18 cellular contexts compared by ENCODE assay signal in the genomic region with DNA sequence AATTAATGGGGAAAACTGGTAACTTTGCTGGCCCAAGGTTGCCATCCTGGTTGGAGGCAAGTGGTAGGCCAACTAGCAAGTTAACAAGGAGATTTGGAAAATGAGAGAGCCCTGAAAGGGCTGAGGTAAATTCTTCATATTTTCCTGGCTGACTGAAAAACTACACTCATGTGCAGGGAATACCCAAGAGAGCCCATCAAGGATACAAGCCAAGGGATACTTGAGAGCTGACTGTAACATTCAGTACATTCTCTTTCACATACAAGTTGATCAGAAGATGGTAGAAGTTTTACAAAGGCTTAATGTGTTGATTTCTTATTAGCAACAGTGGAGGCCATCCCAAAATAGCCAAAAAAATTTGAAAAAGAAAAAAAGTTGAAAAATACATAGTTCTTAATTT. TPM values are rescaled to one million over a fixed set of nuclear protein-coding genes. Genes with fewer than 3 reads are reported as not detected.
DNase-seq lines count a peak whose midpoint lies in the region; ATAC-seq and TF ChIP-seq lines count a peak whose summit lies in the region.
"Had no signal": no experiment of that assay in that cellular context is flagged by ENCODE, and none has a peak within 500 bp of the region (broad histone marks: within the 10 kb centered on the region; RNA-seq: fewer than 3 reads in every experiment).

No MANE protein-coding gene starts in this region.

- H3K4me3 Mint-ChIP-seq in activated T-cell treated with anti-CD3 and anti-CD28 coated beads, Interleukin-2, amount 50 U/mL, for 72 hours: no peak overlapping the region
- H3K4me3 Mint-ChIP-seq: CD4-positive, alpha-beta memory T cell; HFFc6 had no signal

- TF ChIP-seq CTCF in AG10803 (conservative IDR thresholded peaks at IDR 0.05; ENCODE audit: low read length): no peak
- TF ChIP-seq CTCF in osteoblast (IDR thresholded peaks at IDR 0.05; ENCODE audit: extremely low read depth, low read depth, low read length): no peak

- peaks cover 6% of the 10 kb centered on the region for H3K9me3 ChIP-seq in adipocyte (ENCODE audit: control insufficient read depth, low read length)
- H3K9me3 ChIP-seq in osteoblast (ENCODE audit: low read depth, low read length): no peaks in the 10 kb centered on the region
- H3K9me3 ChIP-seq: BE2C had no signal

- peaks cover 0 to 8% of the 10 kb centered on the region in 2 donors for H3K36me3 Mint-ChIP-seq in activated T-cell treated with anti-CD3 and anti-CD28 coated beads, Interleukin-2, amount 50 U/mL, for 72 hours (ENCODE audit: insufficient read depth in 2 of 2)

- H2AFZ ChIP-seq in osteoblast (ENCODE audit: low read length): no peak overlapping the region

- H3K27ac Mint-ChIP-seq in activated T-cell treated with anti-CD3 and anti-CD28 coated beads, Interleukin-2, amount 50 U/mL, for 72 hours: no peak overlapping the region
- H3K27ac Mint-ChIP-seq: HFFc6 had no signal

- no peaks in the 10 kb centered on the region for H3K4me1 Mint-ChIP-seq in activated T-cell treated with anti-CD3 and anti-CD28 coated beads, Interleukin-2, amount 50 U/mL, for 72 hours (ENCODE audit: low read depth)
- H3K4me1 Mint-ChIP-seq: CD4-positive, alpha-beta memory T cell had no signal

- H3K27me3 Mint-ChIP-seq in activated T-cell treated with anti-CD3 and anti-CD28 coated beads, Interleukin-2, amount 50 U/mL, for 72 hours (ENCODE audit: low read depth): no peaks in the 10 kb centered on the region
- H3K27me3 Mint-ChIP-seq: CD4-positive, alpha-beta memory T cell had no signal

- no peaks in the 10 kb centered on the region for H3K79me2 ChIP-seq in osteoblast (ENCODE audit: insufficient read depth, low read length)

- H4K20me1 ChIP-seq in osteoblast (ENCODE audit: insufficient read depth, low read length): no peaks in the 10 kb centered on the region

- H3K27ac ChIP-seq in osteoblast (ENCODE audit: low read depth, low read length): no peak overlapping the region
- H3K27ac ChIP-seq: C4-2B had no signal

- no peaks in the 10 kb centered on the region for H3K9me3 Mint-ChIP-seq in activated T-cell treated with anti-CD3 and anti-CD28 coated beads, Interleukin-2, amount 50 U/mL, for 72 hours
- H3K9me3 Mint-ChIP-seq: HFFc6 had no signal

- H3K27me3 ChIP-seq in adipocyte (replicated peaks; ENCODE audit: control insufficient read depth, insufficient read depth, low read length) (no peaks in the 10 kb centered on the region), osteoblast (ENCODE audit: insufficient read depth, low read length) (no peaks in the 10 kb centered on the region)
- H3K27me3 ChIP-seq: BE2C had no signal

- DNase-seq in AG10803 (ENCODE audit: low read depth) (peak; percentile 2), adipocyte (ENCODE audit: low read depth) (peak; percentile 23), fibroblast of gingiva (ENCODE audit: low read depth) (peak; percentile 38), osteoblast (ENCODE audit: insufficient read length, low spot score, missing footprints) (peak; percentile 3), NCI-H2196 (lab: John Stamatoyannopoulos, UW; ENCODE audit: unreplicated experiment) (no peak)
- no peak for DNase-seq in activated T-cell treated with anti-CD3 and anti-CD28 coated beads, Interleukin-2, amount 50 U/mL, for 72 hours
- DNase-seq: ACHN; BE2C; CD4-positive, alpha-beta memory T cell; DMS79; HCEC 1CT; HFFc6 had no signal

- no peak overlapping the region for H3K9ac ChIP-seq in adipocyte (ENCODE audit: low read length)

- ATAC-seq in HG02763 (IDR thresholded peaks at IDR 0.05; ENCODE audit: unreplicated experiment): no peak
- ATAC-seq in esophagus mucosa: no peak
- ATAC-seq in activated T-cell treated with anti-CD3 and anti-CD28 coated beads, Interleukin-2, amount 50 U/mL, for 72 hours (replicated peaks in 1 of 2): no peak

- H3K4me1 ChIP-seq in adipocyte (ENCODE audit: control insufficient read depth, insufficient read depth, low read length) (peaks cover 9% of the 10 kb centered on the region), osteoblast (ENCODE audit: insufficient read depth, low read length) (no peaks in the 10 kb centered on the region)
- H3K4me1 ChIP-seq: BE2C had no signal

- no peak overlapping the region for H3K4me3 ChIP-seq in AG10803 (ENCODE audit: low read length)
- no peak overlapping the region for H3K4me3 ChIP-seq in adipocyte (ENCODE audit: low read length)
- H3K4me3 ChIP-seq in osteoblast (ENCODE audit: insufficient read depth, low read length): no peak overlapping the region

- H3K36me3 ChIP-seq in adipocyte (ENCODE audit: control insufficient read depth, insufficient read depth, low read length, severe bottlenecking): no peaks in the 10 kb centered on the region
- no peaks in the 10 kb centered on the region for H3K36me3 ChIP-seq in osteoblast (ENCODE audit: insufficient read depth, low read length)
- H3K36me3 ChIP-seq: BE2C had no signal

- no peak overlapping the region for H3K4me2 ChIP-seq in osteoblast (ENCODE audit: insufficient read depth, low read length)

RNA-seq across cellular contexts. Expression of a gene that starts 33.3 kb away (rescaled TPM):
- total RNA-seq in osteoblast: not detected in 2 replicates
- total RNA-seq in esophagus mucosa: not detected
- 10 to 100 TPM; 19.1 to 24.8 TPM for total RNA-seq in activated T-cell treated with anti-CD3 and anti-CD28 coated beads, Interleukin-2, amount 50 U/mL, for 72 hours
- total RNA-seq: A172, G401, H4, HFFc6 had no signal

RNA-seq across cellular contexts. Expression of a gene that starts 44.4 kb away (rescaled TPM):
- not detected in 2 replicates for total RNA-seq in osteoblast
- total RNA-seq in esophagus mucosa: not detected
- total RNA-seq in activated T-cell treated with anti-CD3 and anti-CD28 coated beads, Interleukin-2, amount 50 U/mL, for 72 hours: not detected
- total RNA-seq: A172; CD4-positive, alpha-beta memory T cell; G401; H4; HFFc6 had no signal

Comparison
In these comparisons a context has a peak if more than half of its experiments do, and no peak if none do; other contexts are left out.
1. DNase-seq: peak in AG10803 (single experiment), adipocyte (single experiment), fibroblast of gingiva (single experiment) and osteoblast (single experiment); none in activated T-cell treated with anti-CD3 and anti-CD28 coated beads, Interleukin-2, amount 50 U/mL, for 72 hours (0 of 2) and NCI-H2196 (single experiment).
2. RNA of a gene that starts 33.3 kb away (total RNA-seq): 19.1 to 24.8 TPM in activated T-cell treated with anti-CD3 and anti-CD28 coated beads, Interleukin-2, amount 50 U/mL, for 72 hours; not detected in osteoblast and not detected in esophagus mucosa (single experiment); every median in the first group is over 10 times any median in the second.